Comparison of ENCODE assay signal across 1 cellular context in genomic region chr16:1639840-1640239, GRCh38.
TF ChIP-seq lines count a peak whose summit lies in the region.

No MANE protein-coding gene starts in this region.

TF ChIP-seq in GM23338, 12 proteins besides CTCF, POLR2A, EP300 and RAD21 (continued from another document):
- TF ChIP-seq ZNF462 (CRISPR knock-in tag; IDR thresholded peaks at IDR 0.05) (no peak), ETS1 (IDR thresholded peaks at IDR 0.05) (no peak), EZH2 (IDR thresholded peaks at IDR 0.05; ENCODE audit: low read depth, unreplicated experiment) (no peak)
